ENCODE assay signal across 16 cellular contexts in genomic region chr1:53048345-53048737, GRCh38. TPM values are rescaled to one million over a fixed set of nuclear protein-coding genes. Genes with fewer than 3 reads are reported as not detected.
DNase-seq lines count a peak whose midpoint lies in the region; ATAC-seq and TF ChIP-seq lines count a peak whose summit lies in the region.
"Had no signal": no experiment of that assay in that cellular context is flagged by ENCODE, and none has a peak within 500 bp of the region (broad histone marks: within the 10 kb centered on the region; RNA-seq: fewer than 3 reads in every experiment).

No MANE protein-coding gene starts in this region.

- H3K4me1 Mint-ChIP-seq in GM23338 = peaks cover 37% of the 10 kb centered on the region; the same call in 2 of the 3 replicates
- peaks cover 4% of the 10 kb centered on the region for H3K4me1 Mint-ChIP-seq in activated CD8-positive, alpha-beta T cell treated with anti-CD3 and anti-CD28 coated beads, Interleukin-2, amount 10 ng/mL, durations not matched to agents 7 days and 5 days (ENCODE audit: low read depth)
- H3K4me1 Mint-ChIP-seq in CD14-positive monocyte = no peaks in the 10 kb centered on the region

- no peaks in the 10 kb centered on the region for H3K9me3 ChIP-seq in AG04450 (ENCODE audit: control insufficient read depth, insufficient read depth, low read length)
- H3K9me3 ChIP-seq in right atrium auricular region = no peaks in the 10 kb centered on the region
- H3K9me3 ChIP-seq: Peyer's patch, vagina had no signal

- no peaks in the 10 kb centered on the region for H3K79me2 ChIP-seq in GM23338 (replicated peaks; ENCODE audit: insufficient read depth)

- H3K27me3 Mint-ChIP-seq in GM23338 (ENCODE audit: insufficient read depth, low read depth, poor library complexity) = no peaks in the 10 kb centered on the region
- H3K27me3 Mint-ChIP-seq in activated CD8-positive, alpha-beta T cell treated with anti-CD3 and anti-CD28 coated beads, Interleukin-2, amount 10 ng/mL, durations not matched to agents 7 days and 5 days (ENCODE audit: low read depth) = no peaks in the 10 kb centered on the region
- no peaks in the 10 kb centered on the region for H3K27me3 Mint-ChIP-seq in CD14-positive monocyte (ENCODE audit: low read depth in 3 of 3)
- H3K27me3 Mint-ChIP-seq: activated CD4-positive, alpha-beta T cell treated with anti-CD3 and anti-CD28 coated beads, Interleukin-2, amount 10 ng/mL, durations not matched to agents 24 days and 14 days had no signal

- no peak for DNase-seq in AG04450 (ENCODE audit: low read depth, low spot score)
- DNase-seq in GM23338 (ENCODE audit: low spot score) = no peak
- DNase-seq in right atrium auricular region (ENCODE audit: low spot score) = no peak
- no peak for DNase-seq in activated CD8-positive, alpha-beta T cell treated with anti-CD3 and anti-CD28 coated beads, Interleukin-2, amount 10 ng/mL, durations not matched to agents 7 days and 5 days
- DNase-seq in CD14-positive monocyte (ENCODE audit: low spot score) = no peak
- DNase-seq in D341Med (ENCODE audit: low spot score) = no peak
- no peak for DNase-seq in NCI-H226
- DNase-seq: activated CD4-positive, alpha-beta T cell treated with anti-CD3 and anti-CD28 coated beads, Interleukin-2, amount 10 ng/mL, durations not matched to agents 24 days and 14 days; activated naive CD4-positive, alpha-beta T cell treated with anti-CD3 and anti-CD28 coated beads, Interleukin-2, amount 50 U/mL, for 16 hours; effector CD4-positive, alpha-beta T cell; NCI-H1105; Peyer's patch had no signal

- H3K36me3 ChIP-seq in GM23338 (ENCODE audit: insufficient read depth) (no peaks in the 10 kb centered on the region), right atrium auricular region (no peaks in the 10 kb centered on the region)

- H3K4me2 ChIP-seq in GM23338 = 0 out of 2 replicates have a peak overlapping the region, but pooled peaks have one; percentile 50

- H3K36me3 Mint-ChIP-seq in GM23338 (ENCODE audit: low read depth) (no peaks in the 10 kb centered on the region), CD14-positive monocyte (peaks cover 60 to 77% of the 10 kb centered on the region in 2 donors)
- peaks cover 26% of the 10 kb centered on the region for H3K36me3 Mint-ChIP-seq in activated CD8-positive, alpha-beta T cell treated with anti-CD3 and anti-CD28 coated beads, Interleukin-2, amount 10 ng/mL, durations not matched to agents 7 days and 5 days (ENCODE audit: low read depth)

- ATAC-seq in GM23338 = no peak
- peak; percentile 69 for ATAC-seq in SK-N-SH treated with all-trans-retinoic acid at 6 μM for 48 hours
- no peak for ATAC-seq in activated CD8-positive, alpha-beta T cell treated with anti-CD3 and anti-CD28 coated beads, Interleukin-2, amount 10 ng/mL, durations not matched to agents 7 days and 5 days

- no peaks in the 10 kb centered on the region for H3F3A ChIP-seq in GM23338 (replicated peaks; ENCODE audit: low read depth)

- POLR2A ChIA-PET in AG04450 (lab: Yijun Ruan, JAX) = interaction anchor here (1.7 kb wide), 1 partner anchor 13 kb away, joined by 5 read pairs; the partner anchor contains the start of gene PODN
- POLR2A ChIA-PET in activated CD8-positive, alpha-beta T cell treated with anti-CD3 and anti-CD28 coated beads, Interleukin-2, amount 10 ng/mL, durations not matched to agents 7 days and 5 days (lab: Charles Lee) = interaction anchor here (0.6 kb wide), 1 partner anchor 9 kb away, joined by 3 read pairs; no protein-coding TSS in a partner anchor

- H3K27ac Mint-ChIP-seq in GM23338 (no peak overlapping the region), CD14-positive monocyte (no peak overlapping the region)
- H3K27ac Mint-ChIP-seq in activated CD8-positive, alpha-beta T cell treated with anti-CD3 and anti-CD28 coated beads, Interleukin-2, amount 10 ng/mL, durations not matched to agents 7 days and 5 days = no peak overlapping the region
- H3K27ac Mint-ChIP-seq: activated CD4-positive, alpha-beta T cell treated with anti-CD3 and anti-CD28 coated beads, Interleukin-2, amount 10 ng/mL, durations not matched to agents 24 days and 14 days had no signal

- CTCF ChIA-PET in AG04450 (lab: Charles Lee) = interaction anchor here (1.0 to 2.5 kb wide), 2 partner anchors 9 to 138 kb away, joined by 3 to 7 read pairs; no protein-coding TSS in a partner anchor
- CTCF ChIA-PET in activated CD8-positive, alpha-beta T cell treated with anti-CD3 and anti-CD28 coated beads, Interleukin-2, amount 10 ng/mL, durations not matched to agents 7 days and 5 days (lab: Charles Lee) = interaction anchor here (1.5 to 1.8 kb wide), 2 partner anchors 12 to 138 kb away, joined by 4 read pairs; no protein-coding TSS in a partner anchor

- H3K27me3 ChIP-seq in AG04450 (ENCODE audit: control insufficient read depth, insufficient read depth, low read length) (no peaks in the 10 kb centered on the region), GM23338 (ENCODE audit: insufficient read depth) (no peaks in the 10 kb centered on the region), right atrium auricular region (no peaks in the 10 kb centered on the region)
- H3K27me3 ChIP-seq: Peyer's patch, vagina had no signal

- no peak overlapping the region for H2AFZ ChIP-seq in GM23338

- peak overlapping the region; percentile 62 for H3K27ac ChIP-seq in AG04450 (ENCODE audit: low read depth, low read length)
- no peak overlapping the region for H3K27ac ChIP-seq in GM23338 (ENCODE audit: low read depth)
- H3K27ac ChIP-seq in right atrium auricular region = peak overlapping the region; percentile 67 to 76
- H3K27ac ChIP-seq: Peyer's patch had no signal

- intact Hi-C loops in CD14-positive monocyte (cut with micrococcal nuclease) = no loop called here

- H4K20me1 ChIP-seq in GM23338 (replicated peaks; ENCODE audit: insufficient read depth) = no peaks in the 10 kb centered on the region

- H3K4me3 Mint-ChIP-seq in GM23338 = no peak overlapping the region
- H3K4me3 Mint-ChIP-seq in activated CD8-positive, alpha-beta T cell treated with anti-CD3 and anti-CD28 coated beads, Interleukin-2, amount 10 ng/mL, durations not matched to agents 7 days and 5 days = no peak overlapping the region
- no peak overlapping the region for H3K4me3 Mint-ChIP-seq in CD14-positive monocyte
- H3K4me3 Mint-ChIP-seq: activated CD4-positive, alpha-beta T cell treated with anti-CD3 and anti-CD28 coated beads, Interleukin-2, amount 10 ng/mL, durations not matched to agents 24 days and 14 days had no signal

- H3K4me3 ChIP-seq in AG04450 (ENCODE audit: low read depth, low read length) (no peak overlapping the region), GM23338 (no peak overlapping the region), right atrium auricular region (no peak overlapping the region)
- H3K4me3 ChIP-seq: Peyer's patch, vagina had no signal

- no peak for TF ChIP-seq CTCF in AG04450 (IDR thresholded peaks at IDR 0.05; ENCODE audit: low read depth, low read length)
- no peak for TF ChIP-seq CTCF in GM23338 (conservative IDR thresholded peaks at IDR 0.05; ENCODE audit: low read depth in 2 of 2)
- TF ChIP-seq CTCF in right atrium auricular region (IDR thresholded peaks at IDR 0.05) = no peak
- no peak for TF ChIP-seq CTCF in CD14-positive monocyte (IDR thresholded peaks at IDR 0.05)

- H3K9me3 Mint-ChIP-seq in GM23338 (no peaks in the 10 kb centered on the region), CD14-positive monocyte (no peaks in the 10 kb centered on the region)
- H3K9me3 Mint-ChIP-seq in activated CD8-positive, alpha-beta T cell treated with anti-CD3 and anti-CD28 coated beads, Interleukin-2, amount 10 ng/mL, durations not matched to agents 7 days and 5 days (ENCODE audit: insufficient read depth) = no peaks in the 10 kb centered on the region
- H3K9me3 Mint-ChIP-seq: activated CD4-positive, alpha-beta T cell treated with anti-CD3 and anti-CD28 coated beads, Interleukin-2, amount 10 ng/mL, durations not matched to agents 24 days and 14 days had no signal

- no peaks in the 10 kb centered on the region for H3K9me2 ChIP-seq in GM23338 (ENCODE audit: insufficient read depth)

- peaks cover 34% of the 10 kb centered on the region for H3K4me1 ChIP-seq in GM23338 (ENCODE audit: insufficient read depth)
- peaks cover 0 to 44% of the 10 kb centered on the region in 2 donors for H3K4me1 ChIP-seq in right atrium auricular region

TF ChIP-seq in SK-N-SH treated with all-trans-retinoic acid at 6 μM for 48 hours, 23 proteins besides CTCF, POLR2A, EP300 and RAD21 (continues in another document):
- TF ChIP-seq ZFP30 (CRISPR knock-in tag; IDR thresholded peaks at IDR 0.05) (no peak), TCF4 (CRISPR knock-in tag; IDR thresholded peaks at IDR 0.05; ENCODE audit: borderline replicate concordance) (no peak), BACH2 (CRISPR knock-in tag; IDR thresholded peaks at IDR 0.05; ENCODE audit: borderline replicate concordance) (no peak), PPARA (CRISPR knock-in tag; IDR thresholded peaks at IDR 0.05; ENCODE audit: borderline replicate concordance) (no peak), ESRRG (CRISPR knock-in tag; IDR thresholded peaks at IDR 0.05) (no peak), ARNTL (CRISPR knock-in tag; IDR thresholded peaks at IDR 0.05; ENCODE audit: borderline replicate concordance, low read depth) (no peak), ZC3H10 (CRISPR knock-in tag; IDR thresholded peaks at IDR 0.05) (no peak), CSDC2 (CRISPR knock-in tag; IDR thresholded peaks at IDR 0.05) (no peak), OSR1 (CRISPR knock-in tag; IDR thresholded peaks at IDR 0.05) (no peak), POU6F1 (CRISPR knock-in tag; IDR thresholded peaks at IDR 0.05; ENCODE audit: borderline replicate concordance, low read depth) (no peak), ZNF70 (CRISPR knock-in tag; IDR thresholded peaks at IDR 0.05) (no peak)

RNA-seq across cellular contexts. Expression of gene PODN, which starts 13.7 kb away (rescaled TPM):
- polyA plus RNA-seq in AG04450 (2011; rRNA removed) = 11.8 and 17.6 TPM in 2 replicates
- 6.9 TPM in 2 replicates for polyA minus RNA-seq in AG04450 (2011; rRNA and poly(A)+ RNA removed)
- total RNA-seq in GM23338 (2014; rRNA removed; shearing (Covaris generic)) = 0.24 and 1.0 TPM in 2 replicates
- polyA plus RNA-seq in GM23338 (2016; fragmentation: Nextera tagmentation; extraction: Ambion mirVana) = 0.16 TPM in 1 of 2 replicates, not detected in the other
- 10 to 100 TPM; 44.1 to 47.2 TPM for total RNA-seq in right atrium auricular region
- not detected for total RNA-seq in activated CD8-positive, alpha-beta T cell treated with anti-CD3 and anti-CD28 coated beads, Interleukin-2, amount 10 ng/mL, durations not matched to agents 7 days and 5 days
- not detected for polyA plus RNA-seq in CD14-positive monocyte
- total RNA-seq: activated CD4-positive, alpha-beta T cell treated with anti-CD3 and anti-CD28 coated beads, Interleukin-2, amount 10 ng/mL, durations not matched to agents 24 days and 14 days; HT-29; LHCN-M2 had no signal

Comparison
In these comparisons a context has a peak if more than half of its experiments do, and no peak if none do; other contexts are left out.
1. RNA of gene PODN, which starts 13.7 kb away (total RNA-seq): 44.1 to 47.2 TPM in right atrium auricular region; 0.24 to 1.0 TPM in GM23338 and not detected in activated CD8-positive, alpha-beta T cell treated with anti-CD3 and anti-CD28 coated beads, Interleukin-2, amount 10 ng/mL, durations not matched to agents 7 days and 5 days; every median in the first group is over 10 times any median in the second.